ENCODE assay signal across 1 cellular context in the genomic region with DNA sequence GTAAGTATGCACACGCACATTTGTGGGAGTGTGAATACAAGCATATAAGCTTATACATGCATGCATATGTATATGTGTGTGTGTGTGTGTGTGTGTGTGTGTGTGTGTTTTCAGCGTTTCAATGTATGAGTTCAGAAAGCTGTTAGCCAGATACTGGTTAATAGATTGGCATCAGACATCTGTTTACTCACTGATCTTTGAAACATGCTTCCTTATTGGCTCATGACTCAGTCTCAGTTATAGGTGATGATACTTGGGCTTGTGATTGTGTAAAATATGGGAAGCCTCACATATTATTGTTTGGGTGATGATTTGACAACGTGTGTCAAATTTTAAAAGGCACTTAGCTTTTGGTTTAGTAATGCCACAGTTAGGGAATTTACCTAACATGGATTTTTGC.
TF ChIP-seq lines count a peak whose summit lies in the region.

No MANE protein-coding gene starts in this region.

TF ChIP-seq in K562, 482 proteins besides CTCF, POLR2A, EP300 and RAD21 (continued from another document):
- TF ChIP-seq, protein P1, sequence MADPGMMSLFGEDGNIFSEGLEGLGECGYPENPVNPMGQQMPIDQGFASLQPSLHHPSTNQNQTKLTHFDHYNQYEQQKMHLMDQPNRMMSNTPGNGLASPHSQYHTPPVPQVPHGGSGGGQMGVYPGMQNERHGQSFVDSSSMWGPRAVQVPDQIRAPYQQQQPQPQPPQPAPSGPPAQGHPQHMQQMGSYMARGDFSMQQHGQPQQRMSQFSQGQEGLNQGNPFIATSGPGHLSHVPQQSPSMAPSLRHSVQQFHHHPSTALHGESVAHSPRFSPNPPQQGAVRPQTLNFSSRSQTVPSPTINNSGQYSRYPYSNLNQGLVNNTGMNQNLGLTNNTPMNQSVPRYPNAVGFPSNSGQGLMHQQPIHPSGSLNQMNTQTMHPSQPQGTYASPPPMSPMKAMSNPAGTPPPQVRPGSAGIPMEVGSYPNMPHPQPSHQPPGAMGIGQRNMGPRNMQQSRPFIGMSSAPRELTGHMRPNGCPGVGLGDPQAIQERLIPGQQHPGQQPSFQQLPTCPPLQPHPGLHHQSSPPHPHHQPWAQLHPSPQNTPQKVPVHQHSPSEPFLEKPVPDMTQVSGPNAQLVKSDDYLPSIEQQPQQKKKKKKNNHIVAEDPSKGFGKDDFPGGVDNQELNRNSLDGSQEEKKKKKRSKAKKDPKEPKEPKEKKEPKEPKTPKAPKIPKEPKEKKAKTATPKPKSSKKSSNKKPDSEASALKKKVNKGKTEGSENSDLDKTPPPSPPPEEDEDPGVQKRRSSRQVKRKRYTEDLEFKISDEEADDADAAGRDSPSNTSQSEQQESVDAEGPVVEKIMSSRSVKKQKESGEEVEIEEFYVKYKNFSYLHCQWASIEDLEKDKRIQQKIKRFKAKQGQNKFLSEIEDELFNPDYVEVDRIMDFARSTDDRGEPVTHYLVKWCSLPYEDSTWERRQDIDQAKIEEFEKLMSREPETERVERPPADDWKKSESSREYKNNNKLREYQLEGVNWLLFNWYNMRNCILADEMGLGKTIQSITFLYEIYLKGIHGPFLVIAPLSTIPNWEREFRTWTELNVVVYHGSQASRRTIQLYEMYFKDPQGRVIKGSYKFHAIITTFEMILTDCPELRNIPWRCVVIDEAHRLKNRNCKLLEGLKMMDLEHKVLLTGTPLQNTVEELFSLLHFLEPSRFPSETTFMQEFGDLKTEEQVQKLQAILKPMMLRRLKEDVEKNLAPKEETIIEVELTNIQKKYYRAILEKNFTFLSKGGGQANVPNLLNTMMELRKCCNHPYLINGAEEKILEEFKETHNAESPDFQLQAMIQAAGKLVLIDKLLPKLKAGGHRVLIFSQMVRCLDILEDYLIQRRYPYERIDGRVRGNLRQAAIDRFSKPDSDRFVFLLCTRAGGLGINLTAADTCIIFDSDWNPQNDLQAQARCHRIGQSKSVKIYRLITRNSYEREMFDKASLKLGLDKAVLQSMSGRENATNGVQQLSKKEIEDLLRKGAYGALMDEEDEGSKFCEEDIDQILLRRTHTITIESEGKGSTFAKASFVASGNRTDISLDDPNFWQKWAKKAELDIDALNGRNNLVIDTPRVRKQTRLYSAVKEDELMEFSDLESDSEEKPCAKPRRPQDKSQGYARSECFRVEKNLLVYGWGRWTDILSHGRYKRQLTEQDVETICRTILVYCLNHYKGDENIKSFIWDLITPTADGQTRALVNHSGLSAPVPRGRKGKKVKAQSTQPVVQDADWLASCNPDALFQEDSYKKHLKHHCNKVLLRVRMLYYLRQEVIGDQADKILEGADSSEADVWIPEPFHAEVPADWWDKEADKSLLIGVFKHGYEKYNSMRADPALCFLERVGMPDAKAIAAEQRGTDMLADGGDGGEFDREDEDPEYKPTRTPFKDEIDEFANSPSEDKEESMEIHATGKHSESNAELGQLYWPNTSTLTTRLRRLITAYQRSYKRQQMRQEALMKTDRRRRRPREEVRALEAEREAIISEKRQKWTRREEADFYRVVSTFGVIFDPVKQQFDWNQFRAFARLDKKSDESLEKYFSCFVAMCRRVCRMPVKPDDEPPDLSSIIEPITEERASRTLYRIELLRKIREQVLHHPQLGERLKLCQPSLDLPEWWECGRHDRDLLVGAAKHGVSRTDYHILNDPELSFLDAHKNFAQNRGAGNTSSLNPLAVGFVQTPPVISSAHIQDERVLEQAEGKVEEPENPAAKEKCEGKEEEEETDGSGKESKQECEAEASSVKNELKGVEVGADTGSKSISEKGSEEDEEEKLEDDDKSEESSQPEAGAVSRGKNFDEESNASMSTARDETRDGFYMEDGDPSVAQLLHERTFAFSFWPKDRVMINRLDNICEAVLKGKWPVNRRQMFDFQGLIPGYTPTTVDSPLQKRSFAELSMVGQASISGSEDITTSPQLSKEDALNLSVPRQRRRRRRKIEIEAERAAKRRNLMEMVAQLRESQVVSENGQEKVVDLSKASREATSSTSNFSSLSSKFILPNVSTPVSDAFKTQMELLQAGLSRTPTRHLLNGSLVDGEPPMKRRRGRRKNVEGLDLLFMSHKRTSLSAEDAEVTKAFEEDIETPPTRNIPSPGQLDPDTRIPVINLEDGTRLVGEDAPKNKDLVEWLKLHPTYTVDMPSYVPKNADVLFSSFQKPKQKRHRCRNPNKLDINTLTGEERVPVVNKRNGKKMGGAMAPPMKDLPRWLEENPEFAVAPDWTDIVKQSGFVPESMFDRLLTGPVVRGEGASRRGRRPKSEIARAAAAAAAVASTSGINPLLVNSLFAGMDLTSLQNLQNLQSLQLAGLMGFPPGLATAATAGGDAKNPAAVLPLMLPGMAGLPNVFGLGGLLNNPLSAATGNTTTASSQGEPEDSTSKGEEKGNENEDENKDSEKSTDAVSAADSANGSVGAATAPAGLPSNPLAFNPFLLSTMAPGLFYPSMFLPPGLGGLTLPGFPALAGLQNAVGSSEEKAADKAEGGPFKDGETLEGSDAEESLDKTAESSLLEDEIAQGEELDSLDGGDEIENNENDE (IDR thresholded peaks at IDR 0.05; ENCODE audit: low read depth, low read length), result no peak
- TF ChIP-seq POLR3A (IDR thresholded peaks at IDR 0.05; ENCODE audit: borderline replicate concordance, extremely low read depth, insufficient read depth, insufficient read length) (no peak), RBBP5 (IDR thresholded peaks at IDR 0.05; ENCODE audit: borderline replicate concordance, insufficient read depth, low read length, poor library complexity, severe bottlenecking) (no peak), TAL1 (IDR thresholded peaks at IDR 0.05) (peak; percentile 9; the same call in 1 of the 2 replicates), ARID1B (IDR thresholded peaks at IDR 0.05) (peak; percentile 41)
- TF ChIP-seq, protein P2, sequence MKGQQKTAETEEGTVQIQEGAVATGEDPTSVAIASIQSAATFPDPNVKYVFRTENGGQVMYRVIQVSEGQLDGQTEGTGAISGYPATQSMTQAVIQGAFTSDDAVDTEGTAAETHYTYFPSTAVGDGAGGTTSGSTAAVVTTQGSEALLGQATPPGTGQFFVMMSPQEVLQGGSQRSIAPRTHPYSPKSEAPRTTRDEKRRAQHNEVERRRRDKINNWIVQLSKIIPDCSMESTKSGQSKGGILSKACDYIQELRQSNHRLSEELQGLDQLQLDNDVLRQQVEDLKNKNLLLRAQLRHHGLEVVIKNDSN (CRISPR knock-in tag; IDR thresholded peaks at IDR 0.05), result no peak
